Comparison of ENCODE assay signal across 8 cellular contexts in genomic region chr17:38667099-38667786, GRCh38. TPM values are rescaled to one million over a fixed set of nuclear protein-coding genes. Genes with fewer than 3 reads are reported as not detected.
DNase-seq lines count a peak whose midpoint lies in the region; ATAC-seq and TF ChIP-seq lines count a peak whose summit lies in the region.

No MANE protein-coding gene starts in this region.

- H3K9me3 ChIP-seq in osteoblast (ENCODE audit: low read depth, low read length) (no peaks in the 10 kb centered on the region), vagina (no peaks in the 10 kb centered on the region)

- no peaks in the 10 kb centered on the region for H4K20me1 ChIP-seq in osteoblast (ENCODE audit: insufficient read depth, low read length)

- H3K27me3 ChIP-seq in osteoblast (ENCODE audit: insufficient read depth, low read length), result peaks cover 48% of the 10 kb centered on the region
- H3K27me3 ChIP-seq in vagina, result no peaks in the 10 kb centered on the region

- ATAC-seq in GM18867 (IDR thresholded peaks at IDR 0.05; ENCODE audit: unreplicated experiment), result no peak

- H3K4me1 ChIP-seq in osteoblast (ENCODE audit: insufficient read depth, low read length), result no peaks in the 10 kb centered on the region
- no peaks in the 10 kb centered on the region for H3K4me1 ChIP-seq in vagina

- DNase-seq in DMS53 treated with DMSO at 0.1 percent for 48 hours (lab: John Stamatoyannopoulos, UW; ENCODE audit: unreplicated experiment) (peak; percentile 36), LHCN-M2 (ENCODE audit: low read depth) (peak; percentile 57), RKO (ENCODE audit: low spot score) (peak; percentile 76), foreskin melanocyte (peak; percentile 55), osteoblast (ENCODE audit: insufficient read length, low spot score, missing footprints) (peak; percentile 96), vagina (ENCODE audit: extremely low spot score in 2 of 2) (no peak)
- peak; percentile 84 for DNase-seq in activated effector memory CD4-positive, alpha-beta T cell treated with anti-CD3 and anti-CD28 coated beads, Interleukin-2, amount 50 U/mL, for 16 hours

- H3K27ac ChIP-seq in osteoblast (ENCODE audit: low read depth, low read length) (no peak overlapping the region), vagina (no peak overlapping the region)

- H2AFZ ChIP-seq in osteoblast (ENCODE audit: low read length), result no peak overlapping the region

- no peaks in the 10 kb centered on the region for H3K36me3 ChIP-seq in osteoblast (ENCODE audit: insufficient read depth, low read length)
- H3K36me3 ChIP-seq in vagina, result no peaks in the 10 kb centered on the region

- no peak overlapping the region for H3K4me2 ChIP-seq in osteoblast (ENCODE audit: insufficient read depth, low read length)

- no peak for TF ChIP-seq POLR2A in vagina (IDR thresholded peaks at IDR 0.05)

- intact Hi-C loops in vagina (cut with DNase I), result loop anchor here (5.0 kb wide), 1 partner anchor 110 kb away; no protein-coding TSS in a partner anchor

- peak; percentile 100 for TF ChIP-seq CTCF in osteoblast (IDR thresholded peaks at IDR 0.05; ENCODE audit: extremely low read depth, low read depth, low read length)
- TF ChIP-seq CTCF in vagina (IDR thresholded peaks at IDR 0.05), result peak; percentile 81 to 96 (median 95)

- no peaks in the 10 kb centered on the region for H3K79me2 ChIP-seq in osteoblast (ENCODE audit: insufficient read depth, low read length)

- H3K4me3 ChIP-seq in osteoblast (ENCODE audit: insufficient read depth, low read length) (no peak overlapping the region), vagina (no peak overlapping the region)

RNA-seq across cellular contexts. Expression of gene EPOP, which starts 7.5 kb away (rescaled TPM):
- total RNA-seq in LHCN-M2 (2014; rRNA removed), result 2.6 and 2.7 TPM in 2 replicates
- polyA plus RNA-seq in LHCN-M2 (2012), result 1.3 TPM
- total RNA-seq in osteoblast, result 1.2 and 2.2 TPM in 2 replicates
- 0.98 TPM for total RNA-seq in vagina

RNA-seq across cellular contexts. Expression of gene MLLT6, which starts 37.8 kb away (rescaled TPM):
- total RNA-seq in LHCN-M2 (2014; rRNA removed) (21.4 and 26.8 TPM in 2 replicates), osteoblast (33.3 and 44.2 TPM in 2 replicates), vagina (70.2 TPM)
- polyA plus RNA-seq in LHCN-M2 (2012), result 19.6 TPM

Comparison
In these comparisons a context has a peak if more than half of its experiments do, and no peak if none do; other contexts are left out.
1. DNase-seq: peak in DMS53 treated with DMSO at 0.1 percent for 48 hours (single experiment), LHCN-M2 (single experiment), RKO (single experiment), activated effector memory CD4-positive, alpha-beta T cell treated with anti-CD3 and anti-CD28 coated beads, Interleukin-2, amount 50 U/mL, for 16 hours (single experiment), foreskin melanocyte (single experiment) and osteoblast (single experiment); none in vagina (0 of 2).